Comparison of ENCODE assay signal across 33 cellular contexts in the genomic region with DNA sequence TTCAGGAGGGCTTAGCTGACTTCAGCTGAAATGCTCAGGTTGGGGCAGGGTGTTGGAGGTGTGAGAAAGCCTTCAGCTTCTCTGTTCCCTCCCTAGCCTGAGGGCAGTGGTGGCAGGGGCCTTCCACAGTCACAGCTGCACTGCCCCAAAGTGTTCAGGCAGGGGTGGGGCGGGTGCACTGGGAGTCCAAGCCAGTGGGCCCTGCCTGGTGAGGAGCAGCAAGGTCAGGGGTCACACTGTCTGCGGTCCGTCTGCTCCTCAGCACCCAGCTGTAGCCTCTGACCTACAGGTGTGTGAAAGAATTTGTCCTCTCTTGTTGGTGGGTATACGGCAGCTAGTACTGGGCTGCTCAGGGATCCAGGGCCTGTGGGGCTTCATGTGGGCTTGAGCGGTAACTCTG.
"Had no signal": no experiment of that assay in that cellular context is flagged by ENCODE, and none has a peak within 500 bp of the region (broad histone marks: within the 10 kb centered on the region; RNA-seq: fewer than 3 reads in every experiment).

No MANE protein-coding gene starts in this region.

- H3K27ac ChIP-seq: adrenal gland, ascending aorta, breast epithelium, cardiac muscle cell, colonic mucosa, esophagus muscularis mucosa, foreskin keratinocyte, gastrocnemius medialis had no signal

- H3K27me3 Mint-ChIP-seq: activated CD4-positive, alpha-beta memory T cell treated with anti-CD3 and anti-CD28 coated beads for 36 hours; activated CD4-positive, alpha-beta T cell treated with anti-CD3 and anti-CD28 coated beads for 36 hours; activated CD4-positive, alpha-beta T cell treated with anti-CD3 and anti-CD28 coated beads, Interleukin-2, amount 10 ng/mL, durations not matched to agents 24 days and 14 days; activated CD8-positive, alpha-beta memory T cell treated with anti-CD3 and anti-CD28 coated beads, Interleukin-2, amount 10 ng/mL, durations not matched to agents 7 days and 5 days; activated naive CD4-positive, alpha-beta T cell treated with anti-CD3 and anti-CD28 coated beads, Interleukin-2, amount 10 ng/mL, durations not matched to agents 7 days and 5 days; brain; T-helper 17 cell had no signal

- H3K36me3 ChIP-seq: adrenal gland, ascending aorta, breast epithelium, cardiac muscle cell, colonic mucosa, esophagus muscularis mucosa, gastrocnemius medialis had no signal

- ATAC-seq: activated CD4-positive, alpha-beta T cell treated with anti-CD3 and anti-CD28 coated beads for 36 hours; activated CD8-positive, alpha-beta memory T cell treated with anti-CD3 and anti-CD28 coated beads, Interleukin-2, amount 10 ng/mL, durations not matched to agents 7 days and 5 days; activated CD8-positive, alpha-beta T cell treated with anti-CD3 and anti-CD28 coated beads, Interleukin-2, amount 10 ng/mL, durations not matched to agents 7 days and 5 days; activated naive CD4-positive, alpha-beta T cell treated with anti-CD3 and anti-CD28 coated beads, Interleukin-2, amount 50 U/mL, for 72 hours; foreskin keratinocyte; gastrocnemius medialis; T-helper 17 cell had no signal

- H3K36me3 Mint-ChIP-seq: activated CD4-positive, alpha-beta memory T cell treated with anti-CD3 and anti-CD28 coated beads for 36 hours; activated CD8-positive, alpha-beta memory T cell treated with anti-CD3 and anti-CD28 coated beads, Interleukin-2, amount 10 ng/mL, durations not matched to agents 7 days and 5 days; activated naive CD4-positive, alpha-beta T cell treated with anti-CD3 and anti-CD28 coated beads, Interleukin-2, amount 10 ng/mL, durations not matched to agents 7 days and 5 days; brain had no signal

- DNase-seq: activated CD4-positive, alpha-beta memory T cell treated with anti-CD3 and anti-CD28 coated beads for 36 hours; activated CD4-positive, alpha-beta T cell treated with anti-CD3 and anti-CD28 coated beads for 36 hours; activated CD4-positive, alpha-beta T cell treated with anti-CD3 and anti-CD28 coated beads, Interleukin-2, amount 10 ng/mL, durations not matched to agents 24 days and 14 days; activated CD4-positive, CD25-positive, alpha-beta regulatory T cell; activated CD4-positive, CD25-positive, alpha-beta regulatory T cell treated with anti-CD3 and anti-CD28 coated beads, Interleukin-2, amount 50 U/mL, for 72 hours; activated CD8-positive, alpha-beta memory T cell treated with anti-CD3 and anti-CD28 coated beads, Interleukin-2, amount 10 ng/mL, durations not matched to agents 7 days and 5 days; activated CD8-positive, alpha-beta memory T cell treated with anti-CD3 and anti-CD28 coated beads, Interleukin-2, amount 50 U/mL, for 4 hours; activated CD8-positive, alpha-beta T cell treated with anti-CD3 and anti-CD28 coated beads, Interleukin-2, amount 10 ng/mL, durations not matched to agents 7 days and 5 days; activated gamma-delta T cell; activated naive CD4-positive, alpha-beta T cell; activated naive CD4-positive, alpha-beta T cell treated with anti-CD3 and anti-CD28 coated beads, Interleukin-2, amount 10 ng/mL, durations not matched to agents 7 days and 5 days; activated T-cell treated with anti-CD3 and anti-CD28 coated beads, Interleukin-2, amount 50 U/mL, for 1 hour; activated T-cell treated with anti-CD3 and anti-CD28 coated beads, Interleukin-2, amount 50 U/mL, for 48 hours; adrenal gland; amygdala; central memory CD4-positive, alpha-beta T cell; cerebellar nuclear complex; colonic mucosa; effector CD8-positive, alpha-beta T cell; endodermal cell; foreskin keratinocyte; gastrocnemius medialis; T-helper 1 cell; T-helper 17 cell; T1000 had no signal

- H3K4me1 Mint-ChIP-seq: activated CD4-positive, alpha-beta T cell treated with anti-CD3 and anti-CD28 coated beads for 36 hours; activated CD4-positive, alpha-beta T cell treated with anti-CD3 and anti-CD28 coated beads, Interleukin-2, amount 10 ng/mL, durations not matched to agents 24 days and 14 days; activated CD8-positive, alpha-beta memory T cell treated with anti-CD3 and anti-CD28 coated beads, Interleukin-2, amount 10 ng/mL, durations not matched to agents 7 days and 5 days; activated naive CD4-positive, alpha-beta T cell treated with anti-CD3 and anti-CD28 coated beads, Interleukin-2, amount 10 ng/mL, durations not matched to agents 7 days and 5 days; brain; endodermal cell; T-helper 17 cell had no signal

- H3K4me3 ChIP-seq: adrenal gland, ascending aorta, breast epithelium, cardiac muscle cell, colonic mucosa, esophagus muscularis mucosa, gastrocnemius medialis had no signal

- H3K4me3 Mint-ChIP-seq: activated CD4-positive, alpha-beta memory T cell treated with anti-CD3 and anti-CD28 coated beads for 36 hours; activated CD4-positive, alpha-beta T cell treated with anti-CD3 and anti-CD28 coated beads for 36 hours; activated CD4-positive, alpha-beta T cell treated with anti-CD3 and anti-CD28 coated beads, Interleukin-2, amount 10 ng/mL, durations not matched to agents 24 days and 14 days; activated CD8-positive, alpha-beta memory T cell treated with anti-CD3 and anti-CD28 coated beads, Interleukin-2, amount 10 ng/mL, durations not matched to agents 7 days and 5 days; activated CD8-positive, alpha-beta T cell treated with anti-CD3 and anti-CD28 coated beads, Interleukin-2, amount 10 ng/mL, durations not matched to agents 7 days and 5 days; activated naive CD4-positive, alpha-beta T cell treated with anti-CD3 and anti-CD28 coated beads, Interleukin-2, amount 10 ng/mL, durations not matched to agents 7 days and 5 days; activated T-helper 1 cell treated with anti-CD3 and anti-CD28 coated beads, Interleukin-12 subunit alpha, Interleukin-12 subunit beta, Interleukin-2, Interleukin-4 antibody, amounts not matched to agents 30 ng/mL and 10 ng/mL and 1 ng/mL, durations not matched to agents 14 hours and 24 hours and 36 hours; brain; endodermal cell; T-helper 17 cell; T-helper 2 cell treated with Interferon-gamma antibody and Interleukin-4, amounts not matched to agents 5 μg/mL and 100 μg/mL, for 36 hours had no signal

- H3K27ac Mint-ChIP-seq: activated CD4-positive, alpha-beta memory T cell treated with anti-CD3 and anti-CD28 coated beads for 36 hours; activated CD4-positive, alpha-beta T cell treated with anti-CD3 and anti-CD28 coated beads for 36 hours; activated CD4-positive, alpha-beta T cell treated with anti-CD3 and anti-CD28 coated beads, Interleukin-2, amount 10 ng/mL, durations not matched to agents 24 days and 14 days; activated CD8-positive, alpha-beta memory T cell treated with anti-CD3 and anti-CD28 coated beads, Interleukin-2, amount 10 ng/mL, durations not matched to agents 7 days and 5 days; activated CD8-positive, alpha-beta T cell treated with anti-CD3 and anti-CD28 coated beads, Interleukin-2, amount 10 ng/mL, durations not matched to agents 7 days and 5 days; activated naive CD4-positive, alpha-beta T cell treated with anti-CD3 and anti-CD28 coated beads, Interleukin-2, amount 10 ng/mL, durations not matched to agents 7 days and 5 days; activated naive CD4-positive, alpha-beta T cell treated with anti-CD3 and anti-CD28 coated beads, Interleukin-2, amount 50 U/mL, for 72 hours; activated T-helper 1 cell treated with anti-CD3 and anti-CD28 coated beads, Interleukin-12 subunit alpha, Interleukin-12 subunit beta, Interleukin-2, Interleukin-4 antibody, amounts not matched to agents 30 ng/mL and 10 ng/mL and 1 ng/mL, durations not matched to agents 14 hours and 24 hours and 36 hours; brain; endodermal cell; T-helper 17 cell; T-helper 2 cell treated with Interferon-gamma antibody and Interleukin-4, amounts not matched to agents 5 μg/mL and 100 μg/mL, for 36 hours had no signal

- H3K4me1 ChIP-seq: adrenal gland, ascending aorta, breast epithelium, colonic mucosa, esophagus muscularis mucosa, foreskin keratinocyte, gastrocnemius medialis had no signal

- H3K27me3 ChIP-seq: adrenal gland, ascending aorta, breast epithelium, cardiac muscle cell, colonic mucosa, esophagus muscularis mucosa, foreskin keratinocyte, gastrocnemius medialis had no signal

- H3K9me3 ChIP-seq: adrenal gland, ascending aorta, colonic mucosa, gastrocnemius medialis had no signal
